ENCODE assay signal across 8 cellular contexts in genomic region chr10:91887075-91887899, GRCh38. TPM values are rescaled to one million over a fixed set of nuclear protein-coding genes. Genes with fewer than 3 reads are reported as not detected.
DNase-seq lines count a peak whose midpoint lies in the region; ATAC-seq and TF ChIP-seq lines count a peak whose summit lies in the region.

No MANE protein-coding gene starts in this region.

- H3K27ac ChIP-seq in colonic mucosa: no peak overlapping the region

- H3K9me3 ChIP-seq in T-helper 17 cell (ENCODE audit: control insufficient read depth, low read length, poor library complexity, severe bottlenecking): no peaks in the 10 kb centered on the region
- H3K9me3 ChIP-seq in colonic mucosa: no peaks in the 10 kb centered on the region

- H3K4me1 ChIP-seq in colonic mucosa: no peaks in the 10 kb centered on the region

- TF ChIP-seq CTCF in colonic mucosa (IDR thresholded peaks at IDR 0.05): no peak

- H3K36me3 Mint-ChIP-seq in T-helper 17 cell (ENCODE audit: low read depth): peaks cover 2% of the 10 kb centered on the region

- peaks cover 23% of the 10 kb centered on the region for H3K27me3 Mint-ChIP-seq in T-helper 17 cell

- DNase-seq in activated CD4-positive, CD25-positive, alpha-beta regulatory T cell (lab: John Stamatoyannopoulos, UW): no peak
- peak in 1 of 3 donors; percentile 18 for DNase-seq in T-helper 17 cell
- no peak for DNase-seq in colonic mucosa
- no peak for DNase-seq in left lobe of liver (ENCODE audit: low spot score)
- DNase-seq in stimulated activated CD4-positive, alpha-beta T cell treated with anti-CD3 and anti-CD28 coated beads, Interleukin-4, amount 100 ng/mL, for 4 hours: peak; percentile 7 to 15
- DNase-seq in NCI-H2171 (lab: John Stamatoyannopoulos, UW): no peak

- H3K27me3 ChIP-seq in colonic mucosa: peaks cover 6% of the 10 kb centered on the region

- intact Hi-C loops in colonic mucosa (cut with DNase I): no loop called here

- peak overlapping the region; percentile 92 for H3K4me3 Mint-ChIP-seq in T-helper 17 cell

- no peaks in the 10 kb centered on the region for H3K36me3 ChIP-seq in colonic mucosa

- H3K4me1 Mint-ChIP-seq in T-helper 17 cell: peaks cover 10% of the 10 kb centered on the region

- ATAC-seq in activated CD4-positive, CD25-positive, alpha-beta regulatory T cell treated with anti-CD3 and anti-CD28 coated beads, Interleukin-2, amount 50 U/mL, for 24 hours: peak; percentile 57 to 60
- ATAC-seq in T-helper 17 cell (peak; percentile 74), left lobe of liver (peak; percentile 76), GM18519 (IDR thresholded peaks at IDR 0.05; ENCODE audit: low FRiP score, unreplicated experiment) (no peak)

- H3K4me3 ChIP-seq in colonic mucosa: peak overlapping the region; percentile 49

- H3K9ac ChIP-seq in colonic mucosa (ENCODE audit: low read depth in 2 of 2, low read length in 2 of 2): peak overlapping the region; percentile 28 to 53

- H3K27ac Mint-ChIP-seq in T-helper 17 cell: no peak overlapping the region

RNA-seq across cellular contexts. Expression of gene FGFBP3, which starts 22.0 kb away (rescaled TPM):
- total RNA-seq in T-helper 17 cell (1 to 10 TPM; 1.7 to 1.8 TPM), colonic mucosa (1 to 10 TPM; 1.1 to 2.8 TPM), left lobe of liver (0.33 TPM)

RNA-seq across cellular contexts. Expression of gene BTAF1, which starts 36.3 kb away (rescaled TPM):
- total RNA-seq in T-helper 17 cell: 10 to 100 TPM; 66.8 to 68.9 TPM
- 10 to 100 TPM; 20.7 to 25.0 TPM for total RNA-seq in colonic mucosa
- total RNA-seq in left lobe of liver: 16.0 TPM

Comparison
In these comparisons a context has a peak if more than half of its experiments do, and no peak if none do; other contexts are left out.
1. DNase-seq: peak in stimulated activated CD4-positive, alpha-beta T cell treated with anti-CD3 and anti-CD28 coated beads, Interleukin-4, amount 100 ng/mL, for 4 hours (2 of 2); none in activated CD4-positive, CD25-positive, alpha-beta regulatory T cell (0 of 4), colonic mucosa (single experiment), left lobe of liver (single experiment) and NCI-H2171 (single experiment).